ENCODE assay signal across 9 cellular contexts in the genomic region with DNA sequence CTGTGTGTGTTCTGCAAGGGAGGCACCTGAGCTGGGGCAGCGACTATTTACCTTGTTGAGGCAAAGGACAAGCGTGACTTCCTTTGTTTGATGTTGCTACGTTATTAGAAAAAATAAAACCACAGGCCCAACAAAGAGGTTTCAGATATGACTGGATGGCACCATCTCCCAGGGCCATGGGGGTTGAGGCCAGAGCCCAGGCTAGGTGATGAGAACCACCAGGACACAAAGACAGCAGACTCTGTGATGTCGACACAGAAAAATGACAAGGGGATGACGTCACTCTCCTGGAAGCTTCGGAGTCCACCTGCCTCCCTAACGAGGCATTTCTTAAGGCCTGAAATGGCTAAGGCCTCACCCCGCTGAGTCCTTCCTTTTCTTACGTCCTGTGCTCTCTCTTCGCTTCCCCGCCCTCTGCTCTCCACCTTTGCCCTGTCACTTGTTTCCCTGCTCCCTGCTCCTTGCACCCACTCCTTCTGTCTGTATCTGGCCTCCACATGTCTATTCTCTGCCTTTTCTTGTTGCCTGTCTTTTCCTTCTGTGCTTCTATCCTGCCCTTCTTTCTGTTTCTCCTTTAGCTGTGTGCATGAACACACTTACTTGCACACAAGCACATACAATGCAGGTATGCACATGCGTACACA.
DNase-seq lines count a peak whose midpoint lies in the region; ATAC-seq lines count a peak whose summit lies in the region.
"Had no signal": no experiment of that assay in that cellular context is flagged by ENCODE, and none has a peak within 500 bp of the region (broad histone marks: within the 10 kb centered on the region; RNA-seq: fewer than 3 reads in every experiment).

No MANE protein-coding gene starts in this region.

- H3K9me3 Mint-ChIP-seq in activated T-cell treated with anti-CD3 and anti-CD28 coated beads, Interleukin-2, amount 50 U/mL, for 24 hours: peaks cover 8% of the 10 kb centered on the region
- H3K9me3 Mint-ChIP-seq in memory B cell: peaks cover 2% of the 10 kb centered on the region

- H3K4me3 Mint-ChIP-seq in activated T-cell treated with anti-CD3 and anti-CD28 coated beads, Interleukin-2, amount 50 U/mL, for 24 hours: no peak overlapping the region
- H3K4me3 Mint-ChIP-seq in memory B cell: peak overlapping the region; percentile 42

- no peaks in the 10 kb centered on the region for H3K36me3 Mint-ChIP-seq in activated T-cell treated with anti-CD3 and anti-CD28 coated beads, Interleukin-2, amount 50 U/mL, for 24 hours (ENCODE audit: low read depth)
- H3K36me3 Mint-ChIP-seq in memory B cell: no peaks in the 10 kb centered on the region

- ATAC-seq in HG03521 (IDR thresholded peaks at IDR 0.05; ENCODE audit: unreplicated experiment): peak; percentile 28
- peak; percentile 63 for ATAC-seq in memory B cell (ENCODE audit: low read depth)
- no peak for ATAC-seq in HG03097 (IDR thresholded peaks at IDR 0.05; ENCODE audit: low FRiP score, unreplicated experiment)

- H3K4me1 Mint-ChIP-seq in activated T-cell treated with anti-CD3 and anti-CD28 coated beads, Interleukin-2, amount 50 U/mL, for 24 hours (ENCODE audit: low read depth): peaks cover 48% of the 10 kb centered on the region
- H3K4me1 Mint-ChIP-seq in memory B cell: peaks cover 15% of the 10 kb centered on the region

- no peak overlapping the region for H3K27ac Mint-ChIP-seq in activated T-cell treated with anti-CD3 and anti-CD28 coated beads, Interleukin-2, amount 50 U/mL, for 24 hours
- H3K27ac Mint-ChIP-seq in memory B cell: peak overlapping the region; percentile 56

- DNase-seq in activated T-cell treated with anti-CD3 and anti-CD28 coated beads for 4 hours (peak; percentile 5), memory B cell (ENCODE audit: low spot score in 2 of 2) (peak in 1 of 2 donors; percentile 18), globus pallidus (ENCODE audit: low spot score) (no peak), cerebellar cortex (ENCODE audit: low spot score) (no peak)
- DNase-seq in activated T-cell treated with anti-CD3 and anti-CD28 coated beads, Interleukin-2, amount 50 U/mL, for 24 hours: no peak
- DNase-seq in activated CD4-positive, alpha-beta T cell treated with anti-CD3 and anti-CD28 coated beads for 48 hours: peak; percentile 20
- DNase-seq: right cardiac atrium had no signal

- peaks cover 21% of the 10 kb centered on the region for H3K27me3 Mint-ChIP-seq in activated T-cell treated with anti-CD3 and anti-CD28 coated beads, Interleukin-2, amount 50 U/mL, for 24 hours
- H3K27me3 Mint-ChIP-seq in memory B cell: no peaks in the 10 kb centered on the region

Comparison
In these comparisons a context has a peak if more than half of its experiments do, and no peak if none do; other contexts are left out.
1. DNase-seq: peak in activated T-cell treated with anti-CD3 and anti-CD28 coated beads for 4 hours (single experiment) and activated CD4-positive, alpha-beta T cell treated with anti-CD3 and anti-CD28 coated beads for 48 hours (single experiment); none in activated T-cell treated with anti-CD3 and anti-CD28 coated beads, Interleukin-2, amount 50 U/mL, for 24 hours (single experiment), globus pallidus (single experiment) and cerebellar cortex (single experiment).